14 cellular contexts compared by ENCODE assay signal in genomic region chr2:54212456-54212855, GRCh38. TPM values are rescaled to one million over a fixed set of nuclear protein-coding genes. Genes with fewer than 3 reads are reported as not detected.
DNase-seq lines count a peak whose midpoint lies in the region; ATAC-seq, FAIRE-seq and TF ChIP-seq lines count a peak whose summit lies in the region.
"Had no signal": no experiment of that assay in that cellular context is flagged by ENCODE, and none has a peak within 500 bp of the region (broad histone marks: within the 10 kb centered on the region; RNA-seq: fewer than 3 reads in every experiment).

No MANE protein-coding gene starts in this region.

- no peak overlapping the region for H3K27ac ChIP-seq in colonic mucosa
- H3K27ac ChIP-seq: neural progenitor cell had no signal

- intact Hi-C loops in colonic mucosa (cut with DNase I): no loop called here

- peaks cover 5 to 6% of the 10 kb centered on the region in 2 donors for H3K9me3 Mint-ChIP-seq in activated T-cell treated with anti-CD3 and anti-CD28 coated beads, Interleukin-2, amount 50 U/mL, for 72 hours

- H3K27ac Mint-ChIP-seq in activated T-cell treated with anti-CD3 and anti-CD28 coated beads, Interleukin-2, amount 50 U/mL, for 72 hours: no peak overlapping the region
- H3K27ac Mint-ChIP-seq: activated naive CD8-positive, alpha-beta T cell; CD14-positive monocyte; neural progenitor cell had no signal

- peaks cover 0 to 7% of the 10 kb centered on the region in 2 donors for H3K36me3 Mint-ChIP-seq in activated T-cell treated with anti-CD3 and anti-CD28 coated beads, Interleukin-2, amount 50 U/mL, for 72 hours (ENCODE audit: insufficient read depth in 2 of 2)
- H3K36me3 Mint-ChIP-seq: CD14-positive monocyte had no signal

- ATAC-seq in activated T-cell treated with anti-CD3 and anti-CD28 coated beads, Interleukin-2, amount 50 U/mL, for 72 hours (replicated peaks in 1 of 2): no peak
- ATAC-seq: GM12878 had no signal

- TF ChIP-seq CTCF in bronchial epithelial cell (IDR thresholded peaks at IDR 0.05; ENCODE audit: insufficient read depth, low read length, severe bottlenecking): no peak
- no peak for TF ChIP-seq CTCF in kidney epithelial cell (IDR thresholded peaks at IDR 0.05; ENCODE audit: insufficient read depth, low read length, poor library complexity, severe bottlenecking)
- TF ChIP-seq CTCF in colonic mucosa (IDR thresholded peaks at IDR 0.05): no peak

- no peak for FAIRE-seq in bronchial epithelial cell (lab: Jason Lieb, UNC)
- FAIRE-seq: GM12878 had no signal

- DNase-seq in AG08395 (ENCODE audit: low spot score): peak; percentile 91
- peak; percentile 26 for DNase-seq in HuH-7 (ENCODE audit: low spot score)
- peak; percentile 89 for DNase-seq in bronchial epithelial cell (ENCODE audit: low read depth)
- peak; percentile 88 for DNase-seq in kidney epithelial cell (ENCODE audit: low read depth)
- no peak for DNase-seq in islet precursor cell
- no peak for DNase-seq in UCSD-AML1 (lab: John Stamatoyannopoulos, UW; ENCODE audit: unreplicated experiment)
- DNase-seq in colonic mucosa: no peak
- DNase-seq in activated T-cell treated with anti-CD3 and anti-CD28 coated beads, Interleukin-2, amount 50 U/mL, for 72 hours: no peak
- DNase-seq: hippocampal formation, NCI-H1694 treated with DMSO at 0.1 percent for 48 hours had no signal

- H3K36me3 ChIP-seq in bronchial epithelial cell (ENCODE audit: control insufficient read depth, insufficient read depth, low read length) (no peaks in the 10 kb centered on the region), kidney epithelial cell (ENCODE audit: control insufficient read depth, insufficient read depth, low read length) (no peaks in the 10 kb centered on the region), colonic mucosa (no peaks in the 10 kb centered on the region)
- H3K36me3 ChIP-seq: neural progenitor cell had no signal

- H3K27me3 ChIP-seq in bronchial epithelial cell (ENCODE audit: control insufficient read depth, insufficient read depth, low read length) (no peaks in the 10 kb centered on the region), kidney epithelial cell (ENCODE audit: control insufficient read depth, insufficient read depth, low read length) (no peaks in the 10 kb centered on the region), colonic mucosa (no peaks in the 10 kb centered on the region)
- H3K27me3 ChIP-seq: neural progenitor cell had no signal

- H3K9me3 ChIP-seq in colonic mucosa: no peaks in the 10 kb centered on the region

- no peak overlapping the region for H3K4me3 Mint-ChIP-seq in activated T-cell treated with anti-CD3 and anti-CD28 coated beads, Interleukin-2, amount 50 U/mL, for 72 hours
- H3K4me3 Mint-ChIP-seq: activated naive CD8-positive, alpha-beta T cell; CD14-positive monocyte; neural progenitor cell had no signal

- H3K27me3 Mint-ChIP-seq in activated T-cell treated with anti-CD3 and anti-CD28 coated beads, Interleukin-2, amount 50 U/mL, for 72 hours (ENCODE audit: low read depth): no peaks in the 10 kb centered on the region
- H3K27me3 Mint-ChIP-seq: activated naive CD8-positive, alpha-beta T cell had no signal

- no peaks in the 10 kb centered on the region for H3K4me1 ChIP-seq in colonic mucosa

- H3K4me3 ChIP-seq in bronchial epithelial cell (ENCODE audit: low read depth, low read length) (no peak overlapping the region), kidney epithelial cell (ENCODE audit: low read depth, low read length) (no peak overlapping the region), colonic mucosa (no peak overlapping the region)
- H3K4me3 ChIP-seq: GM12878, neural progenitor cell had no signal

- no peak overlapping the region for H3K9ac ChIP-seq in colonic mucosa (ENCODE audit: low read depth in 2 of 2, low read length in 2 of 2)
- H3K9ac ChIP-seq: neural progenitor cell had no signal

- no peaks in the 10 kb centered on the region for H3K4me1 Mint-ChIP-seq in activated T-cell treated with anti-CD3 and anti-CD28 coated beads, Interleukin-2, amount 50 U/mL, for 72 hours (ENCODE audit: low read depth)
- H3K4me1 Mint-ChIP-seq: CD14-positive monocyte had no signal

RNA-seq across cellular contexts. Expression of gene TSPYL6, which starts 43.6 kb away (rescaled TPM):
- total RNA-seq in bronchial epithelial cell (not detected in 2 replicates), kidney epithelial cell (not detected in 2 replicates), colonic mucosa (not detected)
- not detected for total RNA-seq in activated T-cell treated with anti-CD3 and anti-CD28 coated beads, Interleukin-2, amount 50 U/mL, for 72 hours
- total RNA-seq: GM12878 had no signal

Comparison
In these comparisons a context has a peak if more than half of its experiments do, and no peak if none do; other contexts are left out.
1. DNase-seq: peak in AG08395 (single experiment), HuH-7 (single experiment), bronchial epithelial cell (single experiment) and kidney epithelial cell (single experiment); none in islet precursor cell (single experiment), UCSD-AML1 (single experiment), colonic mucosa (single experiment) and activated T-cell treated with anti-CD3 and anti-CD28 coated beads, Interleukin-2, amount 50 U/mL, for 72 hours (0 of 2).